Comparison of ENCODE assay signal across 8 cellular contexts in the genomic region with DNA sequence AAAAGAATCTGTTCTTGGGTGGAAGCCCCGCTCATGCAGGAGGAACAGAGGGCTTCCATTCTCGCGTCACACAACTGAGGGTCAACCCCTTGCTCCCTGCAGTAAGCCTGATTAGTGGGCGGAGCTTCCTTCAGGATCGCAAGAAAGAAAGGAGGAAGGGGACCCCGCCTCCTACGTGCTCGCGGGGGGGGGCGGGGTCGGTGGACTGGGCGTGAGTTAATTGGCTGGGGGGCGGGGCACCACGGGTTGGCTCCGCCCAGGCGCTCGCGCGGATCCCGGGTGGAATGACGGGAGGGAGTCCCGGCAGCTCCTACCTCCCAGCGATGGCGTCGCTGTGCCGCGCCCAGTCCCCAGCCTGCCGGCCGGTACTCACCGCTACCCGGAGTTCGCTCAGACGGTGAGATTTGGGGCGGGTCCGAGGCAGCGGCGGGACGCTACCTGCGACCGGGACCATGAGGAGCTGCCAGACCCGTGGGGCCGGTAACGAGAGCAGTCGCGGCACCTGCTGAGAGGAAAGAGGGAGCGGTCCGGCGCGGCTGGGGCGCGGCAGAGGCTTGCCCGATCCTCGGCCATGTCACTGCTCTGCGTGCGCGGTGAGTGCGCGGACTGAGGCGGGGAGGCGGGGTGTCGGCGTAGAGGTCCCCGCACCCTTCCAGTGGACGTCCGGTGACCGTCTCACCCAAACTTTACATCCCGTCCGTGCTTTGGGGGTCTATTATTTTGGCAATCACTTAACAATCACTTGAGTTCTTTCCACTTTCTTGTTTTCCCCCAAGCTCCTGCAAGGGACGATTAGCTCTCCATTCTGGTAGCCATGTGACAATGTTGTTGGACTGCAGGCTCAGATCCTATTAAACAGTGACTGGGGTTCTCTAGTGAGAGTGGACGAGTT. TPM values are rescaled to one million over a fixed set of nuclear protein-coding genes. Genes with fewer than 3 reads are reported as not detected.
DNase-seq lines count a peak whose midpoint lies in the region; ATAC-seq, FAIRE-seq and TF ChIP-seq lines count a peak whose summit lies in the region.

A gene (plus strand): TSS at position 297 of the 892 bp plus-strand sequence. CDS start 275 bp downstream, at position 572.

- peak within 1 kb of the TSS; percentile 89 for H3K4me3 Mint-ChIP-seq in activated B cell treated with CpG ODN at 0.5 μM for 24 hours

- H3K9me3 ChIP-seq in skeletal muscle tissue (ENCODE audit: control insufficient read depth in 3 of 3, low read length in 3 of 3) = no peaks in the 10 kb centered on the region

- H3K27ac ChIP-seq in skeletal muscle tissue (ENCODE audit: low read depth, low read length) = peak within 1 kb of the TSS; percentile 94

- peak within 1 kb of the TSS; percentile 91 to 96 (median 93) for H3K9ac ChIP-seq in skeletal muscle tissue (ENCODE audit: low read depth in 1 of 3, low read length in 3 of 3)

- no peak within 1 kb of the TSS for H3K27ac Mint-ChIP-seq in activated B cell treated with CpG ODN at 0.5 μM for 24 hours

- POLR2A ChIA-PET in activated B cell treated with CpG ODN at 0.5 μM for 24 hours (lab: Charles Lee) = interaction anchor here (0.8 to 1.2 kb wide), 3 partner anchors 59 to 1345 kb away, joined by 3 to 6 read pairs (median 3); a partner anchor contains a TSS

- no peaks in the 10 kb centered on the region for H3K27me3 ChIP-seq in skeletal muscle tissue (ENCODE audit: control insufficient read depth in 3 of 3, insufficient read depth in 3 of 3, low read length in 3 of 3)

- no peak for FAIRE-seq in GM12891 (lab: Jason Lieb, UNC)

- peaks cover 8 to 27% (median 14%) of the 10 kb centered on the region in 3 donors for H3K4me1 ChIP-seq in skeletal muscle tissue (ENCODE audit: control insufficient read depth in 3 of 3, insufficient read depth in 3 of 3, low read length in 3 of 3)

- H3K27me3 Mint-ChIP-seq in activated B cell treated with CpG ODN at 0.5 μM for 24 hours = peaks cover 8% of the 10 kb centered on the region

- H3K4me1 Mint-ChIP-seq in activated B cell treated with CpG ODN at 0.5 μM for 24 hours = peaks cover 24% of the 10 kb centered on the region

- TF ChIP-seq POLR2A in GM12891 (IDR thresholded peaks at IDR 0.05; ENCODE audit: low read depth, low read length) = no peak

- H3K4me3 ChIP-seq in cardiac fibroblast (replicated peaks in 1 of 2; ENCODE audit: low read depth in 2 of 2, low read length in 2 of 2) (peak within 1 kb of the TSS; percentile 96), skeletal muscle tissue (ENCODE audit: low read length in 3 of 3) (peak within 1 kb of the TSS; percentile 90 to 99 (median 99))

- CTCF ChIA-PET in activated B cell treated with CpG ODN at 0.5 μM for 24 hours (lab: Charles Lee) = interaction anchor here (0.6 to 1.5 kb wide), 2 partner anchors 45 to 60 kb away, joined by 3 to 4 read pairs; no protein-coding TSS in a partner anchor

- H3K36me3 Mint-ChIP-seq in activated B cell treated with CpG ODN at 0.5 μM for 24 hours (ENCODE audit: low read depth) = peaks cover 2% of the 10 kb centered on the region

- TF ChIP-seq CTCF in activated B cell treated with CpG ODN at 0.5 μM for 24 hours (IDR thresholded peaks at IDR 0.05) = no peak
- TF ChIP-seq CTCF in cardiac fibroblast (IDR thresholded peaks at IDR 0.05; ENCODE audit: low read depth, low read length) = peak; percentile 17

- no peaks in the 10 kb centered on the region for H3K36me3 ChIP-seq in skeletal muscle tissue (ENCODE audit: control insufficient read depth in 3 of 3, insufficient read depth in 3 of 3, low read length in 3 of 3)

- intact Hi-C loops in activated B cell treated with CpG ODN at 0.5 μM for 24 hours (cut with micrococcal nuclease) = loop anchor here (1.0 to 5.0 kb wide), 3 partner anchors 46 to 1325 kb away; a partner anchor contains a TSS

- ATAC-seq in HG03025 (IDR thresholded peaks at IDR 0.05; ENCODE audit: low FRiP score, unreplicated experiment) = peak; percentile 70
- peak; percentile 95 for ATAC-seq in activated B cell treated with CpG ODN at 0.5 μM for 24 hours (ENCODE audit: low read depth)

- no peaks in the 10 kb centered on the region for H3K9me3 Mint-ChIP-seq in activated B cell treated with CpG ODN at 0.5 μM for 24 hours

- DNase-seq in GM12891 (ENCODE audit: insufficient read length, low spot score) (peak; percentile 22), NCI-H2171 (lab: John Stamatoyannopoulos, UW) (peak; percentile 84), activated B cell treated with CpG ODN at 0.5 μM for 24 hours (peak; percentile 72), cardiac fibroblast (ENCODE audit: low read depth in 2 of 2) (peak; percentile 92 to 96), iPS-NIHi11 (ENCODE audit: low spot score) (peak; percentile 97), GF-D8 (lab: John Stamatoyannopoulos, UW) (no peak)

TF ChIP-seq in GM12891, 5 proteins besides CTCF, POLR2A, EP300 and RAD21:
- TF ChIP-seq POLR2AphosphoS5 (IDR thresholded peaks at IDR 0.05; ENCODE audit: low read depth, low read length) (no peak), PAX5 (IDR thresholded peaks at IDR 0.05; ENCODE audit: insufficient read depth, low read length, severe bottlenecking) (no peak), POU2F2 (IDR thresholded peaks at IDR 0.05; ENCODE audit: low read depth, low read length) (no peak), SPI1 (IDR thresholded peaks at IDR 0.05; ENCODE audit: low read depth, low read length) (no peak), TAF1 (IDR thresholded peaks at IDR 0.05; ENCODE audit: low read depth, low read length) (no peak)

RNA-seq across cellular contexts. Expression of the gene that starts here (rescaled TPM):
- 0.08 TPM for polyA plus RNA-seq in GM12891 (2012; ENCODE audit: low read depth, missing spikeins)
- total RNA-seq in activated B cell treated with CpG ODN at 0.5 μM for 24 hours (0.53 and 0.78 TPM in 2 replicates), skeletal muscle tissue (16.2 TPM)

Comparison
In these comparisons a context has a peak if more than half of its experiments do, and no peak if none do; other contexts are left out.
1. Peak in DNase-seq and ATAC-seq in activated B cell treated with CpG ODN at 0.5 μM for 24 hours; RNA of the gene not detected or under 1 TPM.